In genomic region chr10:131626274-131626673, GRCh38 we compare ENCODE assay signal across 20 cellular contexts.
"Had no signal": no experiment of that assay in that cellular context is flagged by ENCODE, and none has a peak within 500 bp of the region (broad histone marks: within the 10 kb centered on the region; RNA-seq: fewer than 3 reads in every experiment).

No MANE protein-coding gene starts in this region.

- FAIRE-seq: RCC 7860 had no signal

- DNase-seq: KBM-7, MV-4-11, NCI-H1048, NCI-H1105, NCI-H1417, NCI-H1436 treated with DMSO at 0.1 percent for 48 hours, NCI-H1694, NCI-H187 treated with DMSO at 0.1 percent for 48 hours, NCI-H2029 treated with DMSO at 0.1 percent for 48 hours, NCI-H2107, NCI-H2227 treated with DMSO at 0.1 percent for 48 hours, NCI-H524 treated with DMSO at 0.1 percent for 48 hours, NCI-H69, NCI-H774, Right ventricle myocardium superior, RPMI8226, SIG-M5 had no signal

- H3K27ac ChIP-seq: SJSA1, SK-N-MC had no signal

- H3K36me3 ChIP-seq: SJSA1 had no signal

- H3K4me1 ChIP-seq: SJSA1 had no signal

- H3K4me3 ChIP-seq: SJSA1, SK-N-MC had no signal

- H3K27me3 ChIP-seq: SJSA1 had no signal
